ENCODE assay signal across 1 cellular context in genomic region chr4:168708108-168708507, GRCh38.
A peak's percentile ranks its signal among the peaks of the same experiment; 100 is the strongest.
TF ChIP-seq lines count a peak whose summit lies in the region.

No MANE protein-coding gene starts in this region.

TF ChIP-seq in SK-N-SH, 30 proteins besides CTCF, POLR2A, EP300 and RAD21:
- TF ChIP-seq, protein P1, sequence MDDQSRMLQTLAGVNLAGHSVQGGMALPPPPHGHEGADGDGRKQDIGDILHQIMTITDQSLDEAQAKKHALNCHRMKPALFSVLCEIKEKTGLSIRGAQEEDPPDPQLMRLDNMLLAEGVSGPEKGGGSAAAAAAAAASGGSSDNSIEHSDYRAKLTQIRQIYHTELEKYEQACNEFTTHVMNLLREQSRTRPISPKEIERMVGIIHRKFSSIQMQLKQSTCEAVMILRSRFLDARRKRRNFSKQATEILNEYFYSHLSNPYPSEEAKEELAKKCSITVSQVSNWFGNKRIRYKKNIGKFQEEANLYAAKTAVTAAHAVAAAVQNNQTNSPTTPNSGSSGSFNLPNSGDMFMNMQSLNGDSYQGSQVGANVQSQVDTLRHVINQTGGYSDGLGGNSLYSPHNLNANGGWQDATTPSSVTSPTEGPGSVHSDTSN (IDR thresholded peaks at IDR 0.05), result peak; percentile 83
- no peak for TF ChIP-seq SMC3 (IDR thresholded peaks at IDR 0.05; ENCODE audit: low read depth, low read length)
- peak; percentile 33; the same call in 1 of the 2 replicates for TF ChIP-seq MEF2A (IDR thresholded peaks at IDR 0.05; ENCODE audit: borderline replicate concordance, low read depth)
- TF ChIP-seq TCF12 (IDR thresholded peaks at IDR 0.05), result peak; percentile 63; the same call in 1 of the 2 replicates
- no peak for TF ChIP-seq FOXM1 (IDR thresholded peaks at IDR 0.05; ENCODE audit: low read depth)
- no peak for TF ChIP-seq NRF1 (IDR thresholded peaks at IDR 0.05; ENCODE audit: low read depth, low read length)
- peak; percentile 56 for TF ChIP-seq JUND (IDR thresholded peaks at IDR 0.05)
- TF ChIP-seq RFX5 (IDR thresholded peaks at IDR 0.05; ENCODE audit: low read length), result no peak
- peak; percentile 63 for TF ChIP-seq FOSL2 (IDR thresholded peaks at IDR 0.05; ENCODE audit: borderline replicate concordance, low read depth)
- TF ChIP-seq CHD2 (IDR thresholded peaks at IDR 0.05; ENCODE audit: low read length, partially characterized antibody), result no peak
- TF ChIP-seq IRF3 (IDR thresholded peaks at IDR 0.05; ENCODE audit: low read depth, low read length), result no peak
